Comparison of ENCODE assay signal across 8 cellular contexts in genomic region chr5:16552666-16553343, GRCh38.
DNase-seq lines count a peak whose midpoint lies in the region; ATAC-seq, FAIRE-seq and TF ChIP-seq lines count a peak whose summit lies in the region.

No MANE protein-coding gene starts in this region.

- POLR2A ChIA-PET in activated CD4-positive, alpha-beta memory T cell treated with anti-CD3 and anti-CD28 coated beads for 36 hours (lab: Charles Lee) = no interaction called here
- POLR2A ChIA-PET in H1 (lab: Charles Lee; ENCODE audit: partially characterized antibody) = no interaction called here

- H3K4me1 ChIP-seq in H1 (replicated peaks in 1 of 4; ENCODE audit: control insufficient read depth in 3 of 4, insufficient read depth in 4 of 4, low read length in 3 of 4) = no peaks in the 10 kb centered on the region

- no peak for TF ChIP-seq EP300 in H1 (IDR thresholded peaks at IDR 0.05; ENCODE audit: borderline replicate concordance in 1 of 2, low read depth in 2 of 2, low read length in 2 of 2)

- H2AFZ ChIP-seq in H1 (ENCODE audit: low read length) = no peak overlapping the region

- TF ChIP-seq RAD21 in H1 (IDR thresholded peaks at IDR 0.05 in 1 of 2, conservative IDR thresholded peaks at IDR 0.05 in 1 of 2; ENCODE audit: low read depth in 2 of 2, low read length in 2 of 2) = peak; percentile 66 to 78

- WGBS in H1 (ENCODE audit: extremely low coverage in 1 of 2, insufficient coverage in 1 of 2, insufficient read length in 1 of 2, insufficient replicate concordance in 2 of 2, low coverage in 1 of 2, low lambda C conversion rate in 2 of 2, missing lambda C conversion rate in 1 of 2), 2 experiments = 46% methylated on average over 7 of the region's 7 CpGs; no CpG with 5 or more reads in 1 of the 2 experiments

- H3K79me1 ChIP-seq in H1 (ENCODE audit: low read depth, low read length) = no peaks in the 10 kb centered on the region

- no peak overlapping the region for H2BK12ac ChIP-seq in H1 (ENCODE audit: low read depth, low read length)

- intact Hi-C loops in activated CD4-positive, alpha-beta memory T cell treated with anti-CD3 and anti-CD28 coated beads for 36 hours (cut with micrococcal nuclease) = loop anchor here (1.0 to 5.0 kb wide), 3 partner anchors 64 to 393 kb away; partner anchors contain the start of gene ZNF622

- DNase-seq in AG10803 (ENCODE audit: low read depth) (peak; percentile 72), NCI-H460 (ENCODE audit: extremely low read depth, low read depth) (peak; percentile 56), H1 (ENCODE audit: low read depth in 1 of 2, low spot score in 2 of 2) (peak; percentile 44 to 84), middle frontal gyrus (ENCODE audit: extremely low spot score, low spot score) (peak; percentile 66)
- peak; percentile 65 for DNase-seq in activated CD4-positive, alpha-beta memory T cell treated with anti-CD3 and anti-CD28 coated beads for 36 hours
- DNase-seq in stimulated activated naive CD4-positive, alpha-beta T cell treated with Interleukin-2 at 50 U/mL for 16 hours (lab: John Stamatoyannopoulos, UW) = peak; percentile 1

- peaks cover 3% of the 10 kb centered on the region for H3K4me1 Mint-ChIP-seq in activated CD4-positive, alpha-beta memory T cell treated with anti-CD3 and anti-CD28 coated beads for 36 hours (ENCODE audit: low read depth)

- H4K5ac ChIP-seq in H1 (ENCODE audit: insufficient read length, low read depth, low read length) = no peak overlapping the region

- H3K27me3 ChIP-seq in H1 (replicated peaks in 1 of 4; ENCODE audit: control insufficient read depth in 3 of 4, extremely low read depth in 1 of 4, insufficient read depth in 3 of 4, low read length in 3 of 4) = no peaks in the 10 kb centered on the region

- ATAC-seq in GM18867 (IDR thresholded peaks at IDR 0.05; ENCODE audit: unreplicated experiment) (peak; percentile 90), HG03025 (IDR thresholded peaks at IDR 0.05; ENCODE audit: low FRiP score, unreplicated experiment) (peak; percentile 82)

- no peak overlapping the region for H3K27ac ChIP-seq in H1 (ENCODE audit: low read depth, low read length)

- no peak overlapping the region for H3K4ac ChIP-seq in H1 (replicated peaks; ENCODE audit: insufficient read length, low read depth, low read length)

- no peak overlapping the region for H3K56ac ChIP-seq in H1 (replicated peaks; ENCODE audit: insufficient read length, low read depth, low read length)

- no peaks in the 10 kb centered on the region for H3K36me3 Mint-ChIP-seq in activated CD4-positive, alpha-beta memory T cell treated with anti-CD3 and anti-CD28 coated beads for 36 hours

- no peaks in the 10 kb centered on the region for H3K9me3 ChIP-seq in H1 (ENCODE audit: insufficient read depth in 2 of 2, low read depth in 1 of 2, low read length in 1 of 2)

- peak; percentile 98 for TF ChIP-seq CTCF in AG10803 (conservative IDR thresholded peaks at IDR 0.05; ENCODE audit: low read length)
- TF ChIP-seq CTCF in H1 (IDR thresholded peaks at IDR 0.05; ENCODE audit: control extremely low read depth in 1 of 3, insufficient read depth in 1 of 3, low read depth in 1 of 3, low read length in 3 of 3) = peak; percentile 80 to 90 (median 89)

- H3K14ac ChIP-seq in H1 (ENCODE audit: insufficient read length) = no peak overlapping the region

- no peak overlapping the region for H3K4me2 ChIP-seq in H1 (ENCODE audit: insufficient read depth in 1 of 2, low read depth in 2 of 2, low read length in 2 of 2)

- no peaks in the 10 kb centered on the region for H3K79me2 ChIP-seq in H1 (ENCODE audit: control insufficient read depth in 1 of 2, insufficient read depth in 2 of 2, low read length in 2 of 2)

- H4K91ac ChIP-seq in H1 (replicated peaks; ENCODE audit: insufficient read length, low read length) = no peak overlapping the region

- no peak overlapping the region for H2AK5ac ChIP-seq in H1 (ENCODE audit: low read depth, low read length)

- FAIRE-seq in H1 (lab: Jason Lieb, UNC) = peak; percentile 94

- no peaks in the 10 kb centered on the region for H3K23me2 ChIP-seq in H1 (ENCODE audit: low read depth, low read length)

- no peak overlapping the region for H2BK20ac ChIP-seq in H1 (ENCODE audit: low read length)

- H3K18ac ChIP-seq in H1 (ENCODE audit: extremely low read depth, low read length) = no peak overlapping the region

- H3K9ac ChIP-seq in H1 (replicated peaks in 1 of 4; ENCODE audit: extremely low read depth in 1 of 4, low read depth in 3 of 4, low read length in 3 of 4) = no peak overlapping the region

- no peak overlapping the region for H2BK120ac ChIP-seq in H1 (replicated peaks; ENCODE audit: low read depth, low read length)

- TF ChIP-seq POLR2A in H1 (IDR thresholded peaks at IDR 0.05; ENCODE audit: control extremely low read depth in 1 of 2, low read depth in 2 of 2, low read length in 2 of 2) = no peak

- H3K4me3 Mint-ChIP-seq in activated CD4-positive, alpha-beta memory T cell treated with anti-CD3 and anti-CD28 coated beads for 36 hours = no peak overlapping the region

- H3K23ac ChIP-seq in H1 (ENCODE audit: insufficient read length) = no peak overlapping the region

- H2BK15ac ChIP-seq in H1 (ENCODE audit: low read length) = no peak overlapping the region

- H3K4me3 ChIP-seq in AG10803 (ENCODE audit: low read length) (no peak overlapping the region), H1 (ENCODE audit: extremely low read depth in 1 of 4, insufficient read depth in 2 of 4, low read depth in 3 of 4, low read length in 4 of 4) (no peak overlapping the region)

- no peak overlapping the region for H2BK5ac ChIP-seq in H1 (ENCODE audit: low read depth, low read length)

- no peaks in the 10 kb centered on the region for H3K27me3 Mint-ChIP-seq in activated CD4-positive, alpha-beta memory T cell treated with anti-CD3 and anti-CD28 coated beads for 36 hours

- CTCF ChIA-PET in activated CD4-positive, alpha-beta memory T cell treated with anti-CD3 and anti-CD28 coated beads for 36 hours (lab: Charles Lee) = interaction anchor here (0.7 to 1.5 kb wide), 15 partner anchors 8 to 392 kb away, joined by 3 to 8 read pairs (median 3); no protein-coding TSS in a partner anchor
- CTCF ChIA-PET in H1 (lab: Charles Lee; ENCODE audit: partially characterized antibody) = interaction anchor here (0.6 to 9.8 kb wide), 33 partner anchors 8 to 650 kb away, joined by 3 to 155 read pairs (median 4); no protein-coding TSS in a partner anchor

- no peaks in the 10 kb centered on the region for H4K20me1 ChIP-seq in H1 (replicated peaks in 1 of 2; ENCODE audit: control insufficient read depth in 1 of 2, insufficient read depth in 2 of 2, low read length in 2 of 2)

- no peaks in the 10 kb centered on the region for H3K9me3 Mint-ChIP-seq in activated CD4-positive, alpha-beta memory T cell treated with anti-CD3 and anti-CD28 coated beads for 36 hours

- H3K36me3 ChIP-seq in H1 (ENCODE audit: control insufficient read depth in 2 of 4, insufficient read depth in 4 of 4, low read length in 3 of 4) = no peaks in the 10 kb centered on the region

- H4K8ac ChIP-seq in H1 (ENCODE audit: extremely low read depth, insufficient read depth, low read length) = no peak overlapping the region

- H3K27ac Mint-ChIP-seq in activated CD4-positive, alpha-beta memory T cell treated with anti-CD3 and anti-CD28 coated beads for 36 hours = no peak overlapping the region

TF ChIP-seq in H1, 55 proteins besides CTCF, POLR2A, EP300 and RAD21:
- no peak for TF ChIP-seq BACH1 (IDR thresholded peaks at IDR 0.05; ENCODE audit: low read length)
- TF ChIP-seq SP4 (IDR thresholded peaks at IDR 0.05; ENCODE audit: low read length) = no peak
- TF ChIP-seq RFX5 (IDR thresholded peaks at IDR 0.05; ENCODE audit: borderline replicate concordance, low read depth, low read length) = no peak
- peak; percentile 74; the same call in 1 of the 2 replicates for TF ChIP-seq TEAD4 (IDR thresholded peaks at IDR 0.05; ENCODE audit: low read depth, low read length)

Comparison
In these comparisons a context has a peak if more than half of its experiments do, and no peak if none do; other contexts are left out.
1. DNase-seq: peak in every context shown above with its lines; median percentile 72 in AG10803; 66 in middle frontal gyrus; 65 in activated CD4-positive, alpha-beta memory T cell treated with anti-CD3 and anti-CD28 coated beads for 36 hours; 64 in H1; 56 in NCI-H460; 1 in stimulated activated naive CD4-positive, alpha-beta T cell treated with Interleukin-2 at 50 U/mL for 16 hours.